In the genomic region with DNA sequence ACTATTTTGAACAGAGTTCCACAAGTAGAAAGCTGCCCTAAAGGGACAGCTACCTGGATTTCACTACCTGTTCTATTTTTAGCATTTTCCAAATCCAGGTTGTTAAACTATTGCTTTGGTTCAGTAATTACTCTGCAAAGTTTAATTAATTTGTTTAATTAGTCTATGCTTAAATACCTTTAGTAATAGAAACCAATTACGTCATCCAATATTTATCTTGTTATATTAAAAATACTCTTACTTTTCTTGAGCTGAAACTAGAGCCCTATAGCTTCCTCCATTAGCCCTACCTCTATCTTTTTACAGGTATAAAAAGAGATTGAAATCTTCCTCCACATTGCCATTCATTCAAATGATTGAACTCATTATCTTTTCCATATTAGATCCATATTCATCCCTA, we compare ENCODE assay signal across 3 cellular contexts.
TF ChIP-seq lines count a peak whose summit lies in the region.

No MANE protein-coding gene starts in this region.

TF ChIP-seq in HepG2, 621 proteins besides CTCF, POLR2A, EP300 and RAD21:
- peak; percentile 93 for TF ChIP-seq ATF7 (IDR thresholded peaks at IDR 0.05)
- TF ChIP-seq ATF7 (CRISPR knock-in tag; IDR thresholded peaks at IDR 0.05): no peak
- TF ChIP-seq ZC3H4 (CRISPR knock-in tag; IDR thresholded peaks at IDR 0.05; ENCODE audit: borderline replicate concordance): no peak

TF ChIP-seq in HEK293, 187 proteins besides CTCF, POLR2A, EP300 and RAD21:
- TF ChIP-seq IKZF3 (tag by site-specific recombination; IDR thresholded peaks at IDR 0.05) (no peak), ATF2 (tag by site-specific recombination; IDR thresholded peaks at IDR 0.05; ENCODE audit: low read depth) (peak; percentile 30; the same call in 1 of the 2 replicates)

TF ChIP-seq in GM12878, 131 proteins besides CTCF, POLR2A, EP300 and RAD21 (continued from another document):
- no peak for TF ChIP-seq ZBTB33 (IDR thresholded peaks at IDR 0.05)
- TF ChIP-seq ATF2 (IDR thresholded peaks at IDR 0.05; ENCODE audit: low read length): no peak
